Comparison of ENCODE assay signal across 9 cellular contexts in genomic region chr22:40397436-40397835, GRCh38. TPM values are rescaled to one million over a fixed set of nuclear protein-coding genes. Genes with fewer than 3 reads are reported as not detected.
DNase-seq lines count a peak whose midpoint lies in the region; ATAC-seq, FAIRE-seq and TF ChIP-seq lines count a peak whose summit lies in the region.
"Had no signal": no experiment of that assay in that cellular context is flagged by ENCODE, and none has a peak within 500 bp of the region (broad histone marks: within the 10 kb centered on the region; RNA-seq: fewer than 3 reads in every experiment).

No MANE protein-coding gene starts in this region.

- no peak overlapping the region for H3K4me3 ChIP-seq in astrocyte (ENCODE audit: insufficient read depth, low read depth, low read length)
- H3K4me3 ChIP-seq in lower lobe of right lung, result no peak overlapping the region
- no peak overlapping the region for H3K4me3 ChIP-seq in transverse colon

- no peaks in the 10 kb centered on the region for H3K9me3 ChIP-seq in astrocyte (ENCODE audit: insufficient read depth, low read depth, low read length)
- no peaks in the 10 kb centered on the region for H3K9me3 ChIP-seq in lower lobe of right lung
- no peaks in the 10 kb centered on the region for H3K9me3 ChIP-seq in transverse colon

- peak overlapping the region; percentile 52 for H3K4me2 ChIP-seq in astrocyte (ENCODE audit: low read length)

- H3K27ac ChIP-seq in astrocyte (ENCODE audit: low read depth, low read length), result peak overlapping the region; percentile 45
- peak overlapping the region; percentile 46 for H3K27ac ChIP-seq in lower lobe of right lung
- H3K27ac ChIP-seq in transverse colon, result peak overlapping the region; percentile 56 to 79 (median 75)

- H3K4me1 Mint-ChIP-seq in activated naive CD8-positive, alpha-beta T cell (ENCODE audit: low read depth), result peaks cover 87% of the 10 kb centered on the region
- peaks cover 74% of the 10 kb centered on the region for H3K4me1 Mint-ChIP-seq in activated naive CD8-positive, alpha-beta T cell treated with anti-CD3 and anti-CD28 coated beads, Interleukin-2, amount 50 U/mL, for 24 hours
- peaks cover 20% of the 10 kb centered on the region for H3K4me1 Mint-ChIP-seq in astrocyte (ENCODE audit: low read depth, unreplicated experiment)

- no peaks in the 10 kb centered on the region for H3K9me3 Mint-ChIP-seq in activated naive CD8-positive, alpha-beta T cell (ENCODE audit: low read depth)
- H3K9me3 Mint-ChIP-seq in activated naive CD8-positive, alpha-beta T cell treated with anti-CD3 and anti-CD28 coated beads, Interleukin-2, amount 50 U/mL, for 24 hours, result no peaks in the 10 kb centered on the region
- H3K9me3 Mint-ChIP-seq in astrocyte (ENCODE audit: unreplicated experiment), result no peaks in the 10 kb centered on the region

- no peaks in the 10 kb centered on the region for H3K27me3 Mint-ChIP-seq in activated naive CD8-positive, alpha-beta T cell
- no peaks in the 10 kb centered on the region for H3K27me3 Mint-ChIP-seq in activated naive CD8-positive, alpha-beta T cell treated with anti-CD3 and anti-CD28 coated beads, Interleukin-2, amount 50 U/mL, for 24 hours
- no peaks in the 10 kb centered on the region for H3K27me3 Mint-ChIP-seq in astrocyte (ENCODE audit: low read depth, unreplicated experiment)

- no peak for DNase-seq in activated naive CD8-positive, alpha-beta T cell treated with anti-CD3 and anti-CD28 coated beads, Interleukin-2, amount 50 U/mL, for 24 hours
- DNase-seq in astrocyte (ENCODE audit: low read depth) (peak; percentile 39), lower lobe of right lung (peak; percentile 13), transverse colon (no peak), NCI-H1417 treated with DMSO at 0.1 percent for 48 hours (lab: John Stamatoyannopoulos, UW) (no peak)

- peak overlapping the region; percentile 38 for H3K9ac ChIP-seq in astrocyte (ENCODE audit: low read length)

- in situ Hi-C loops in transverse colon (cut with MboI; ENCODE audit: low pct_ligation_motif_present in 1 of 4, low pct_unique_long_range_greater_than_20kb in 1 of 4, low sequenced_read_pairs in 3 of 4), result no loop called here

- H3K4me1 ChIP-seq in astrocyte (ENCODE audit: insufficient read depth, low read length) (peaks cover 13% of the 10 kb centered on the region), lower lobe of right lung (peaks cover 44% of the 10 kb centered on the region), transverse colon (peaks cover 0 to 57% (median 17%) of the 10 kb centered on the region in 4 donors)

- intact Hi-C loops in lower lobe of right lung (cut with DNase I) (no loop called here), transverse colon (cut with DNase I; ENCODE audit: low total_unique reads) (no loop called here)

- no peak for TF ChIP-seq CTCF in astrocyte (IDR thresholded peaks at IDR 0.05; ENCODE audit: insufficient read depth, low read depth, low read length)
- TF ChIP-seq CTCF in lower lobe of right lung (IDR thresholded peaks at IDR 0.05), result no peak
- TF ChIP-seq CTCF in transverse colon (IDR thresholded peaks at IDR 0.05), result no peak

- peaks cover 14% of the 10 kb centered on the region for H4K20me1 ChIP-seq in astrocyte (ENCODE audit: insufficient read depth, low read length)

- H3K27me3 ChIP-seq in astrocyte (ENCODE audit: insufficient read depth, low read length) (no peaks in the 10 kb centered on the region), lower lobe of right lung (ENCODE audit: low read depth) (no peaks in the 10 kb centered on the region), transverse colon (no peaks in the 10 kb centered on the region)

- TF ChIP-seq EP300 in transverse colon (IDR thresholded peaks at IDR 0.05; ENCODE audit: low read depth), result no peak

- H3K4me3 Mint-ChIP-seq in activated naive CD8-positive, alpha-beta T cell, result no peak overlapping the region
- H3K4me3 Mint-ChIP-seq in activated naive CD8-positive, alpha-beta T cell treated with anti-CD3 and anti-CD28 coated beads, Interleukin-2, amount 50 U/mL, for 24 hours, result no peak overlapping the region
- no peak overlapping the region for H3K4me3 Mint-ChIP-seq in astrocyte (ENCODE audit: unreplicated experiment)
- H3K4me3 Mint-ChIP-seq: CD14-positive monocyte had no signal

- peak overlapping the region; percentile 78 for H3K27ac Mint-ChIP-seq in activated naive CD8-positive, alpha-beta T cell
- no peak overlapping the region for H3K27ac Mint-ChIP-seq in activated naive CD8-positive, alpha-beta T cell treated with anti-CD3 and anti-CD28 coated beads, Interleukin-2, amount 50 U/mL, for 24 hours
- H3K27ac Mint-ChIP-seq in astrocyte (ENCODE audit: unreplicated experiment), result peak overlapping the region; percentile 79

- TF ChIP-seq POLR2A in transverse colon (IDR thresholded peaks at IDR 0.05), result no peak

- FAIRE-seq in astrocyte (lab: Jason Lieb, UNC), result no peak

- H3K36me3 ChIP-seq in astrocyte (ENCODE audit: insufficient read depth, low read length) (no peaks in the 10 kb centered on the region), lower lobe of right lung (peaks cover 18% of the 10 kb centered on the region), transverse colon (peaks cover 0 to 12% (median 5%) of the 10 kb centered on the region in 4 donors)

- peaks cover 8% of the 10 kb centered on the region for H3K36me3 Mint-ChIP-seq in activated naive CD8-positive, alpha-beta T cell
- H3K36me3 Mint-ChIP-seq in activated naive CD8-positive, alpha-beta T cell treated with anti-CD3 and anti-CD28 coated beads, Interleukin-2, amount 50 U/mL, for 24 hours (ENCODE audit: low read depth), result peaks cover 13% of the 10 kb centered on the region
- peaks cover 19% of the 10 kb centered on the region for H3K36me3 Mint-ChIP-seq in astrocyte (ENCODE audit: low read depth, unreplicated experiment)

- peaks cover 7% of the 10 kb centered on the region for H3K79me2 ChIP-seq in astrocyte (ENCODE audit: insufficient read depth, low read length)

- no peak overlapping the region for H2AFZ ChIP-seq in astrocyte (ENCODE audit: low read depth, low read length)

- ATAC-seq in activated naive CD8-positive, alpha-beta T cell treated with anti-CD3 and anti-CD28 coated beads, Interleukin-2, amount 50 U/mL, for 24 hours, result no peak
- ATAC-seq in lower lobe of right lung (peak; percentile 17 to 34), HG03175 (IDR thresholded peaks at IDR 0.05; ENCODE audit: unreplicated experiment) (no peak), HG03432 (IDR thresholded peaks at IDR 0.05; ENCODE audit: unreplicated experiment) (no peak)

- 45% methylated on average over 1 of the region's 1 CpG; no CpG with 5 or more reads in 1 of the 2 donors for WGBS in transverse colon (ENCODE audit: low coverage in 1 of 2), 2 donors

RNA-seq across cellular contexts. Expression of gene SGSM3, which starts 27.0 kb away (rescaled TPM):
- total RNA-seq in astrocyte, result 69.5 and 70.9 TPM in 2 replicates
- total RNA-seq in lower lobe of right lung, result 80.3 TPM
- 100 to 1,000 TPM in 2 of 4 donors, 10 to 100 TPM in 2; 84.5 to 274 (median 172) TPM for total RNA-seq in transverse colon

RNA-seq across cellular contexts. Expression of gene ADSL, which starts 51.1 kb away (rescaled TPM):
- total RNA-seq in astrocyte, result 70.1 and 83.4 TPM in 2 replicates
- total RNA-seq in lower lobe of right lung, result 38.1 TPM
- total RNA-seq in transverse colon, result 10 to 100 TPM; 13.5 to 70.7 (median 41.8) TPM

Comparison
In these comparisons a context has a peak if more than half of its experiments do, and no peak if none do; other contexts are left out.
1. ATAC-seq: peak in lower lobe of right lung (2 of 2); none in activated naive CD8-positive, alpha-beta T cell treated with anti-CD3 and anti-CD28 coated beads, Interleukin-2, amount 50 U/mL, for 24 hours (single experiment), HG03175 (single experiment) and HG03432 (single experiment).
2. DNase-seq: peak in astrocyte (single experiment) and lower lobe of right lung (single experiment); none in activated naive CD8-positive, alpha-beta T cell treated with anti-CD3 and anti-CD28 coated beads, Interleukin-2, amount 50 U/mL, for 24 hours (single experiment), transverse colon (single experiment) and NCI-H1417 treated with DMSO at 0.1 percent for 48 hours (single experiment).
3. Peak in every context shown above with its lines, with median percentiles within 50 percentile points of each other: H3K27ac ChIP-seq.